8 cellular contexts compared by ENCODE assay signal in the genomic region with DNA sequence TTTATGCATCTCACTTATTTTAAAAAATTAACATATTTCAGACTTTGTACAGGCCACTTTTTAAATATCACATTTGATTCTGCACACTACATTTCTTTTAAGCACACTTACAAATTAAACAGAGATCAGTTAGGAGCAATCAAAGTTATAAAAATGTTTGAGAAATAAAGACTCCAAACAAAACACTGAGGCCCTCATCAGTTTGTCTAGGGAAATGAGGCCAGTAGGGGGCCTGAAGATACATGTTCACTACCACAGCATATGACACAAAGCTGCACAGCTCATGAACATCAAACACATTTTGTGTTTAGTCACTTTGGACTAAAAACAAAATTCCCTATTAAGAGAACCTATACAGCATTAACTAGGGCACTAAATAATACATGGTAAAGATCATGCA.
DNase-seq lines count a peak whose midpoint lies in the region; ATAC-seq and TF ChIP-seq lines count a peak whose summit lies in the region.

No MANE protein-coding gene starts in this region.

- no peak overlapping the region for H3K4me3 ChIP-seq in BJ (ENCODE audit: low read depth, low read length)
- H3K4me3 ChIP-seq in HFF-Myc (replicated peaks; ENCODE audit: low read depth, low read length) = no peak overlapping the region
- H3K4me3 ChIP-seq in adipocyte (ENCODE audit: low read length) = no peak overlapping the region

- TF ChIP-seq CTCF in BJ (IDR thresholded peaks at IDR 0.05; ENCODE audit: insufficient read depth, low read depth, low read length) (peak; percentile 51), HFF-Myc (IDR thresholded peaks at IDR 0.05; ENCODE audit: low read depth, low read length, missing control alignments) (peak; percentile 51)

- ATAC-seq in GM18505 (IDR thresholded peaks at IDR 0.05; ENCODE audit: unreplicated experiment) = no peak
- no peak for ATAC-seq in GM21786 (IDR thresholded peaks at IDR 0.05; ENCODE audit: unreplicated experiment)

- CTCF ChIA-PET in BJ (lab: Yijun Ruan, JAX) = interaction anchor here (0.5 to 2.0 kb wide), 9 partner anchors 8 to 250 kb away, joined by 3 to 12 read pairs (median 4); no protein-coding TSS in a partner anchor

- no peak for TF ChIP-seq POLR2A in GM18505 (IDR thresholded peaks at IDR 0.05; ENCODE audit: borderline replicate concordance, extremely low read depth, insufficient read depth, insufficient read length)

- H3K27me3 ChIP-seq in BJ (ENCODE audit: control insufficient read depth, insufficient read depth, low read length) (no peaks in the 10 kb centered on the region), adipocyte (replicated peaks; ENCODE audit: control insufficient read depth, insufficient read depth, low read length) (no peaks in the 10 kb centered on the region)

- H3K9ac ChIP-seq in adipocyte (ENCODE audit: low read length) = no peak overlapping the region

- H3K36me3 ChIP-seq in BJ (ENCODE audit: control insufficient read depth, insufficient read depth, low read length) (no peaks in the 10 kb centered on the region), adipocyte (ENCODE audit: control insufficient read depth, insufficient read depth, low read length, severe bottlenecking) (no peaks in the 10 kb centered on the region)

- POLR2A ChIA-PET in BJ (lab: Charles Lee) = interaction anchor here (0.6 kb wide), 1 partner anchor 74 kb away, joined by 3 read pairs; no protein-coding TSS in a partner anchor

- DNase-seq in BJ (ENCODE audit: low read depth) (no peak), HFF-Myc (ENCODE audit: extremely low read depth, low read depth) (no peak), adipocyte (ENCODE audit: low read depth) (peak; percentile 72), left kidney (ENCODE audit: low read depth, low spot score) (peak; percentile 48), SKM-1 (lab: John Stamatoyannopoulos, UW; ENCODE audit: unreplicated experiment) (no peak), cerebellar nuclear complex (lab: John Stamatoyannopoulos, UW) (no peak)

- no peaks in the 10 kb centered on the region for H3K9me3 ChIP-seq in adipocyte (ENCODE audit: control insufficient read depth, low read length)

- H3K4me1 ChIP-seq in adipocyte (ENCODE audit: control insufficient read depth, insufficient read depth, low read length) = peaks cover 23% of the 10 kb centered on the region

Comparison
In these comparisons a context has a peak if more than half of its experiments do, and no peak if none do; other contexts are left out.
1. DNase-seq: peak in adipocyte (single experiment) and left kidney (single experiment); none in BJ (single experiment), HFF-Myc (single experiment), SKM-1 (single experiment) and cerebellar nuclear complex (0 of 2).